ENCODE assay signal across 9 cellular contexts in the genomic region with DNA sequence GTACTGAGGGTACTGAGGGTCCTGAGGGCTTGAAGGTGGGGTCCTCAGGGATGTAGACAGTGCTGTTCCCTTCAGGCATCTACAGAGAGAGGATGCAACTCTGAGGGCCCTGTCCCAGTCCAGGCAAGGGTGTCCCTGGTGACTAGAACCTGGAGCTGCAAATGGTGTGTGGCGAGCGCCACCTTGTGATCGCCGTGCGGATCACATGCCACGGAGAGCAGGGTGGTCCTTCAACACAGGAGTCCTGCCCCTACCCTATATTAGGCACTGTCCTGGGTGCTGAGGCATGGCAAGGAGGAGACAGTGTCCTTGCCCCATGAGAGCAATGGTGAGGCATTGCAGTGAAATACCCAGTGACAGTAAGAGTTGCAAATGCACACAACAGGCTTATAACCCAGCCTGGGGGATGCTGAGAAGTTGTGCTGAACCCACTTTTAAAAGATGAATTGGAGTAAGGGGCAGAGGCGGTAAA. TPM values are rescaled to one million over a fixed set of nuclear protein-coding genes. Genes with fewer than 3 reads are reported as not detected.
A peak's percentile ranks its signal among the peaks of the same experiment; 100 is the strongest.
DNase-seq lines count a peak whose midpoint lies in the region; ATAC-seq and TF ChIP-seq lines count a peak whose summit lies in the region.
"Had no signal": no experiment of that assay in that cellular context is flagged by ENCODE, and none has a peak within 500 bp of the region (broad histone marks: within the 10 kb centered on the region; RNA-seq: fewer than 3 reads in every experiment).

No MANE protein-coding gene starts in this region.

- CTCF ChIA-PET in PC-3 (lab: Charles Lee): interaction anchor here (1.0 to 1.6 kb wide), 2 partner anchors 30 to 114 kb away, joined by 3 to 4 read pairs; no protein-coding TSS in a partner anchor

- no peaks in the 10 kb centered on the region for H3F3A ChIP-seq in PC-3 (ENCODE audit: low read length, unreplicated experiment)

- DNase-seq in NCI-H2081 (lab: John Stamatoyannopoulos, UW) (peak; percentile 62 to 64), NCI-H2081 treated with DMSO at 0.1 percent for 48 hours (lab: John Stamatoyannopoulos, UW) (no peak), PC-3 (peak; percentile 75), body of pancreas (peak; percentile 58 to 73 (median 68)), left kidney (ENCODE audit: low read depth, low spot score) (peak; percentile 87)

- H3K27ac ChIP-seq in PC-3 (ENCODE audit: low read length): no peak overlapping the region
- no peak overlapping the region for H3K27ac ChIP-seq in body of pancreas

- no peaks in the 10 kb centered on the region for H3K79me2 ChIP-seq in PC-3 (ENCODE audit: low read length)

- H3K4me2 ChIP-seq in PC-3 (ENCODE audit: low read length): no peak overlapping the region

- H3K4me1 ChIP-seq in PC-3 (ENCODE audit: insufficient read depth, low read length) (peaks cover 12% of the 10 kb centered on the region), body of pancreas (peaks cover 44% of the 10 kb centered on the region)

- H3K4me1 Mint-ChIP-seq in stimulated activated memory B cell treated with anti-CD40 and anti-IgM and Interleukin-4, amounts not matched to agents 10 μg/mL and 1 μg/mL and 100 μg/mL, for 72 hours: no peaks in the 10 kb centered on the region

- TF ChIP-seq CTCF in PC-3 (conservative IDR thresholded peaks at IDR 0.05; ENCODE audit: low read depth, low read length) (peak; percentile 93), body of pancreas (IDR thresholded peaks at IDR 0.05) (peak; percentile 34 to 85 (median 72))

- H3K27ac Mint-ChIP-seq in stimulated activated memory B cell treated with anti-CD40 and anti-IgM and Interleukin-4, amounts not matched to agents 10 μg/mL and 1 μg/mL and 100 μg/mL, for 72 hours: no peak overlapping the region
- H3K27ac Mint-ChIP-seq: CD4-positive, alpha-beta memory T cell had no signal

- WGBS in body of pancreas, 2 donors: 7% methylated on average over 7 of the region's 7 CpGs

- no peaks in the 10 kb centered on the region for H3K36me3 ChIP-seq in PC-3 (ENCODE audit: low read depth, low read length)
- H3K36me3 ChIP-seq in body of pancreas (replicated peaks in 1 of 2; ENCODE audit: insufficient read depth in 1 of 2, low read depth in 2 of 2): no peaks in the 10 kb centered on the region

- peaks cover 7% of the 10 kb centered on the region for H3K9me3 Mint-ChIP-seq in stimulated activated memory B cell treated with anti-CD40 and anti-IgM and Interleukin-4, amounts not matched to agents 10 μg/mL and 1 μg/mL and 100 μg/mL, for 72 hours

- POLR2A ChIA-PET in PC-3 (lab: Charles Lee; ENCODE audit: unreplicated experiment): interaction anchor here (0.5 kb wide), 1 partner anchor 34 kb away, joined by 5 read pairs; no protein-coding TSS in a partner anchor

- H3K4me3 ChIP-seq in PC-3 (ENCODE audit: low read length) (no peak overlapping the region), body of pancreas (no peak overlapping the region)

- no peaks in the 10 kb centered on the region for H4K20me1 ChIP-seq in PC-3 (ENCODE audit: low read length)

- H3K9me2 ChIP-seq in PC-3 (replicated peaks; ENCODE audit: low read length): no peaks in the 10 kb centered on the region

- H3K36me3 Mint-ChIP-seq in stimulated activated memory B cell treated with anti-CD40 and anti-IgM and Interleukin-4, amounts not matched to agents 10 μg/mL and 1 μg/mL and 100 μg/mL, for 72 hours: no peaks in the 10 kb centered on the region
- H3K36me3 Mint-ChIP-seq: CD4-positive, alpha-beta memory T cell had no signal

- BruUV-seq in PC-3 (replicated peaks; lab: Mats Ljungman, UMichigan): no TSS peak

- no peak overlapping the region for H2AFZ ChIP-seq in PC-3 (ENCODE audit: low read length)

- intact Hi-C loops in PC-3 (cut with micrococcal nuclease): loop anchor here (1.0 to 5.0 kb wide), 4 partner anchors 31 to 116 kb away; no protein-coding TSS in a partner anchor
- intact Hi-C loops in body of pancreas (cut with DNase I): no loop called here

- H3K9ac ChIP-seq in PC-3 (ENCODE audit: low read length): no peak overlapping the region

- H3K4me3 Mint-ChIP-seq in stimulated activated memory B cell treated with anti-CD40 and anti-IgM and Interleukin-4, amounts not matched to agents 10 μg/mL and 1 μg/mL and 100 μg/mL, for 72 hours: no peak overlapping the region
- H3K4me3 Mint-ChIP-seq: CD4-positive, alpha-beta memory T cell had no signal

- no peaks in the 10 kb centered on the region for H3K9me3 ChIP-seq in PC-3 (ENCODE audit: low read length)
- no peaks in the 10 kb centered on the region for H3K9me3 ChIP-seq in body of pancreas

- H3K27me3 ChIP-seq in PC-3 (ENCODE audit: low read length): no peaks in the 10 kb centered on the region
- H3K27me3 ChIP-seq in body of pancreas: no peaks in the 10 kb centered on the region

- peak; percentile 66 for ATAC-seq in HG03280 (IDR thresholded peaks at IDR 0.05; ENCODE audit: unreplicated experiment)
- peak; percentile 82 for ATAC-seq in PC-3
- ATAC-seq in body of pancreas: peak; percentile 69
- peak; percentile 78 for ATAC-seq in stimulated activated memory B cell treated with anti-CD40 and anti-IgM and Interleukin-4, amounts not matched to agents 10 μg/mL and 1 μg/mL and 100 μg/mL, for 72 hours
- no peak for ATAC-seq in HG03196 (IDR thresholded peaks at IDR 0.05; ENCODE audit: unreplicated experiment)

- peaks cover 46% of the 10 kb centered on the region for H3K27me3 Mint-ChIP-seq in stimulated activated memory B cell treated with anti-CD40 and anti-IgM and Interleukin-4, amounts not matched to agents 10 μg/mL and 1 μg/mL and 100 μg/mL, for 72 hours

- TF ChIP-seq POLR2A in body of pancreas (IDR thresholded peaks at IDR 0.05): no peak

RNA-seq across cellular contexts. Expression of gene RHCG, which starts 23.6 kb away (rescaled TPM):
- total RNA-seq in PC-3 (2014; rRNA removed): not detected in 2 replicates
- under 1 TPM in 1 of 2 donors, not detected in 1; 0.52 TPM for total RNA-seq in body of pancreas
- total RNA-seq: CD4-positive, alpha-beta memory T cell had no signal
